In genomic region chr17:37430051-37430591, GRCh38 we compare ENCODE assay signal across 12 cellular contexts. TPM values are rescaled to one million over a fixed set of nuclear protein-coding genes. Genes with fewer than 3 reads are reported as not detected.
A peak's percentile ranks its signal among the peaks of the same experiment; 100 is the strongest.
DNase-seq lines count a peak whose midpoint lies in the region; ATAC-seq, FAIRE-seq and TF ChIP-seq lines count a peak whose summit lies in the region.
"Had no signal": no experiment of that assay in that cellular context is flagged by ENCODE, and none has a peak within 500 bp of the region (broad histone marks: within the 10 kb centered on the region; RNA-seq: fewer than 3 reads in every experiment).

No MANE protein-coding gene starts in this region.

- H3K27me3 ChIP-seq in right cardiac atrium (ENCODE audit: control insufficient read depth, insufficient read depth) = no peaks in the 10 kb centered on the region
- H3K27me3 ChIP-seq: BLaER1, ovary had no signal

- H3K36me3 ChIP-seq in urinary bladder (ENCODE audit: insufficient read depth) = peaks cover 7% of the 10 kb centered on the region
- H3K36me3 ChIP-seq: ovary had no signal

- no peak for DNase-seq in activated naive CD4-positive, alpha-beta T cell treated with anti-CD3 and anti-CD28 coated beads, Interleukin-2, amount 10 ng/mL, durations not matched to agents 7 days and 5 days
- DNase-seq in activated naive CD4-positive, alpha-beta T cell treated with anti-CD3 and anti-CD28 coated beads, Interleukin-2, amount 50 U/mL, for 16 hours = no peak
- DNase-seq in activated CD4-positive, alpha-beta memory T cell treated with anti-CD3 and anti-CD28 coated beads for 36 hours = no peak
- DNase-seq in fibroblast of the aortic adventitia (ENCODE audit: low read depth) = peak; percentile 72
- DNase-seq in NCI-H2029 treated with DMSO at 0.1 percent for 48 hours (lab: John Stamatoyannopoulos, UW) = no peak
- DNase-seq in right cardiac atrium = no peak
- no peak for DNase-seq in D721Med (ENCODE audit: insufficient read length, low spot score)
- DNase-seq: activated B cell treated with CpG ODN at 0.5 μM for 24 hours, ovary had no signal

- peaks cover 37% of the 10 kb centered on the region for H3K4me1 Mint-ChIP-seq in activated naive CD4-positive, alpha-beta T cell treated with anti-CD3 and anti-CD28 coated beads, Interleukin-2, amount 10 ng/mL, durations not matched to agents 7 days and 5 days
- peaks cover 32% of the 10 kb centered on the region for H3K4me1 Mint-ChIP-seq in activated CD4-positive, alpha-beta memory T cell treated with anti-CD3 and anti-CD28 coated beads for 36 hours (ENCODE audit: low read depth)
- H3K4me1 Mint-ChIP-seq: activated B cell treated with CpG ODN at 0.5 μM for 24 hours had no signal

- intact Hi-C loops in activated CD4-positive, alpha-beta memory T cell treated with anti-CD3 and anti-CD28 coated beads for 36 hours (cut with micrococcal nuclease) = loop anchor here (2.0 kb wide), 3 partner anchors 23 to 59 kb away; partner anchors contain the start of genes ACACA, DUSP14 and TADA2A
- intact Hi-C loops in right cardiac atrium (cut with DNase I) = no loop called here

- CTCF ChIA-PET in activated naive CD4-positive, alpha-beta T cell treated with anti-CD3 and anti-CD28 coated beads, Interleukin-2, amount 10 ng/mL, durations not matched to agents 7 days and 5 days (lab: Charles Lee) = interaction anchor here (0.9 to 1.1 kb wide), 3 partner anchors 10 to 57 kb away, joined by 3 to 4 read pairs (median 3); no protein-coding TSS in a partner anchor
- CTCF ChIA-PET in activated CD4-positive, alpha-beta memory T cell treated with anti-CD3 and anti-CD28 coated beads for 36 hours (lab: Charles Lee) = interaction anchor here (0.6 to 1.6 kb wide), 12 partner anchors 11 to 304 kb away, joined by 3 to 5 read pairs (median 3); partner anchors contain the start of genes ACACA, C17orf78 and TADA2A

- no peaks in the 10 kb centered on the region for H3K4me1 ChIP-seq in urinary bladder (ENCODE audit: insufficient read depth)
- no peaks in the 10 kb centered on the region for H3K4me1 ChIP-seq in right cardiac atrium (ENCODE audit: control insufficient read depth, insufficient read depth, low read length)
- H3K4me1 ChIP-seq: BLaER1 had no signal

- no peaks in the 10 kb centered on the region for H3K9me3 Mint-ChIP-seq in activated naive CD4-positive, alpha-beta T cell treated with anti-CD3 and anti-CD28 coated beads, Interleukin-2, amount 10 ng/mL, durations not matched to agents 7 days and 5 days
- H3K9me3 Mint-ChIP-seq in activated CD4-positive, alpha-beta memory T cell treated with anti-CD3 and anti-CD28 coated beads for 36 hours = no peaks in the 10 kb centered on the region
- H3K9me3 Mint-ChIP-seq: activated B cell treated with CpG ODN at 0.5 μM for 24 hours had no signal

- H3K27me3 Mint-ChIP-seq in activated naive CD4-positive, alpha-beta T cell treated with anti-CD3 and anti-CD28 coated beads, Interleukin-2, amount 10 ng/mL, durations not matched to agents 7 days and 5 days = no peaks in the 10 kb centered on the region
- H3K27me3 Mint-ChIP-seq in activated CD4-positive, alpha-beta memory T cell treated with anti-CD3 and anti-CD28 coated beads for 36 hours = no peaks in the 10 kb centered on the region
- H3K27me3 Mint-ChIP-seq: activated B cell treated with CpG ODN at 0.5 μM for 24 hours had no signal

- no peaks in the 10 kb centered on the region for H3K9me3 ChIP-seq in right cardiac atrium (ENCODE audit: control insufficient read depth, low read length)
- H3K9me3 ChIP-seq: BLaER1, ovary had no signal

- POLR2A ChIA-PET in activated CD4-positive, alpha-beta memory T cell treated with anti-CD3 and anti-CD28 coated beads for 36 hours (lab: Charles Lee) = interaction anchor here (0.6 to 2.4 kb wide), 12 partner anchors 20 to 884 kb away, joined by 3 to 15 read pairs (median 5); partner anchors contain the start of genes ACACA, DUSP14 and TADA2A

- ATAC-seq in right cardiac atrium = no peak

- no peak overlapping the region for H3K4me3 ChIP-seq in fibroblast of the aortic adventitia (ENCODE audit: low read depth, low read length)
- no peak overlapping the region for H3K4me3 ChIP-seq in urinary bladder (ENCODE audit: low read depth, low read length)
- no peak overlapping the region for H3K4me3 ChIP-seq in right cardiac atrium (ENCODE audit: low read length)
- H3K4me3 ChIP-seq: BLaER1, ovary had no signal

- H3K27ac ChIP-seq in urinary bladder (ENCODE audit: low read depth) (peak overlapping the region; percentile 50), right cardiac atrium (ENCODE audit: low read length) (no peak overlapping the region)
- H3K27ac ChIP-seq: BLaER1, ovary had no signal

- WGBS in urinary bladder = 53% methylated on average over 1 of the region's 1 CpG
- 50% methylated on average over 1 of the region's 1 CpG for WGBS in right cardiac atrium

- H3K4me3 Mint-ChIP-seq in activated naive CD4-positive, alpha-beta T cell treated with anti-CD3 and anti-CD28 coated beads, Interleukin-2, amount 10 ng/mL, durations not matched to agents 7 days and 5 days = peak overlapping the region; percentile 10
- peak overlapping the region; percentile 54 for H3K4me3 Mint-ChIP-seq in activated CD4-positive, alpha-beta memory T cell treated with anti-CD3 and anti-CD28 coated beads for 36 hours
- H3K4me3 Mint-ChIP-seq: activated B cell treated with CpG ODN at 0.5 μM for 24 hours had no signal

- H3K36me3 Mint-ChIP-seq in activated naive CD4-positive, alpha-beta T cell treated with anti-CD3 and anti-CD28 coated beads, Interleukin-2, amount 10 ng/mL, durations not matched to agents 7 days and 5 days = peaks cover 52% of the 10 kb centered on the region
- H3K36me3 Mint-ChIP-seq in activated CD4-positive, alpha-beta memory T cell treated with anti-CD3 and anti-CD28 coated beads for 36 hours = peaks cover 46% of the 10 kb centered on the region

- no peak for TF ChIP-seq CTCF in fibroblast of the aortic adventitia (IDR thresholded peaks at IDR 0.05; ENCODE audit: insufficient read depth, low read length)
- no peak for TF ChIP-seq CTCF in D721Med (IDR thresholded peaks at IDR 0.05; ENCODE audit: insufficient read depth, missing control alignments)

- FAIRE-seq in D721Med (lab: Jason Lieb, UNC) = no peak

- H3K27ac Mint-ChIP-seq in activated naive CD4-positive, alpha-beta T cell treated with anti-CD3 and anti-CD28 coated beads, Interleukin-2, amount 10 ng/mL, durations not matched to agents 7 days and 5 days = peak overlapping the region; percentile 92
- peak overlapping the region; percentile 97 for H3K27ac Mint-ChIP-seq in activated CD4-positive, alpha-beta memory T cell treated with anti-CD3 and anti-CD28 coated beads for 36 hours
- H3K27ac Mint-ChIP-seq: activated B cell treated with CpG ODN at 0.5 μM for 24 hours had no signal

RNA-seq across cellular contexts. Expression of gene TADA2A, which starts 23.4 kb away (rescaled TPM):
- total RNA-seq in activated CD4-positive, alpha-beta memory T cell treated with anti-CD3 and anti-CD28 coated beads for 36 hours = 10 to 100 TPM; 35.8 to 36.5 TPM
- 16.3 and 21.3 TPM in 2 replicates for total RNA-seq in fibroblast of the aortic adventitia (ENCODE audit: low replicate concordance)
- 33.9 TPM for total RNA-seq in urinary bladder
- polyA plus RNA-seq in urinary bladder = 12.4 TPM
- 10 to 100 TPM; 12.3 to 18.0 (median 14.2) TPM for total RNA-seq in right cardiac atrium
- polyA plus RNA-seq in right cardiac atrium = 6.2 TPM

RNA-seq across cellular contexts. Expression of gene ACACA, which starts 23.5 kb away (rescaled TPM):
- 10 to 100 TPM; 58.2 to 64.4 TPM for total RNA-seq in activated CD4-positive, alpha-beta memory T cell treated with anti-CD3 and anti-CD28 coated beads for 36 hours
- 67.4 and 72.7 TPM in 2 replicates for total RNA-seq in fibroblast of the aortic adventitia (ENCODE audit: low replicate concordance)
- total RNA-seq in urinary bladder = 70.6 TPM
- polyA plus RNA-seq in urinary bladder = 31.7 TPM
- total RNA-seq in right cardiac atrium = 10 to 100 TPM; 18.4 to 24.8 (median 21.0) TPM
- polyA plus RNA-seq in right cardiac atrium = 8.9 TPM

RNA-seq across cellular contexts. Expression of gene C17orf78, which starts 54.3 kb away (rescaled TPM):
- total RNA-seq in activated CD4-positive, alpha-beta memory T cell treated with anti-CD3 and anti-CD28 coated beads for 36 hours = not detected
- total RNA-seq in fibroblast of the aortic adventitia (ENCODE audit: low replicate concordance) (not detected in 2 replicates), urinary bladder (not detected), right cardiac atrium (not detected)
- polyA plus RNA-seq in urinary bladder (not detected), right cardiac atrium (not detected)
- total RNA-seq: activated B cell treated with CpG ODN at 0.5 μM for 24 hours, cerebellum, ovary had no signal
- polyA plus RNA-seq: ovary had no signal

RNA-seq across cellular contexts. Expression of gene DUSP14, which starts 59.6 kb away (rescaled TPM):
- total RNA-seq in activated CD4-positive, alpha-beta memory T cell treated with anti-CD3 and anti-CD28 coated beads for 36 hours = 10 to 100 TPM; 17.4 to 19.0 TPM
- total RNA-seq in fibroblast of the aortic adventitia (ENCODE audit: low replicate concordance) (14.5 and 52.8 TPM in 2 replicates), urinary bladder (14.9 TPM), right cardiac atrium (10 to 100 TPM; 16.7 to 20.1 (median 18.4) TPM)
- polyA plus RNA-seq in urinary bladder (12.5 TPM), right cardiac atrium (17.8 TPM)
